In genomic region chr18:75253784-75254183, GRCh38 we compare ENCODE assay signal across 1 cellular context.
TF ChIP-seq lines count a peak whose summit lies in the region.

No MANE protein-coding gene starts in this region.

TF ChIP-seq in HepG2, 621 proteins besides CTCF, POLR2A, EP300 and RAD21:
- TF ChIP-seq ZNF253 (CRISPR knock-in tag; IDR thresholded peaks at IDR 0.05; ENCODE audit: borderline replicate concordance) (no peak), CEBPG (CRISPR knock-in tag; IDR thresholded peaks at IDR 0.05) (peak; percentile 82), ONECUT2 (CRISPR knock-in tag; IDR thresholded peaks at IDR 0.05) (no peak), ZNF30 (CRISPR knock-in tag; IDR thresholded peaks at IDR 0.05) (no peak), BCLAF1 (IDR thresholded peaks at IDR 0.05) (no peak), ZNF530 (CRISPR knock-in tag; IDR thresholded peaks at IDR 0.05; ENCODE audit: low read depth) (no peak), CEBPB (IDR thresholded peaks at IDR 0.05; ENCODE audit: borderline replicate concordance, low read depth, low read length) (peak; percentile 88), DZIP1 (CRISPR knock-in tag; IDR thresholded peaks at IDR 0.05) (no peak), MEIS2 (CRISPR knock-in tag; IDR thresholded peaks at IDR 0.05) (no peak)
